Comparison of ENCODE assay signal across 8 cellular contexts in genomic region chr15:63277893-63278505, GRCh38. TPM values are rescaled to one million over a fixed set of nuclear protein-coding genes. Genes with fewer than 3 reads are reported as not detected.
DNase-seq lines count a peak whose midpoint lies in the region; ATAC-seq and TF ChIP-seq lines count a peak whose summit lies in the region.

No MANE protein-coding gene starts in this region.

- H2AFZ ChIP-seq in DND-41 (ENCODE audit: low read depth, low read length): peak overlapping the region; percentile 71

- H3K79me2 ChIP-seq in DND-41 (ENCODE audit: insufficient read depth, low read length): no peaks in the 10 kb centered on the region

- intact Hi-C loops in vagina (cut with DNase I): loop anchor here (5.0 kb wide), 1 partner anchor 86 kb away; no protein-coding TSS in a partner anchor

- H3K4me2 ChIP-seq in DND-41 (ENCODE audit: insufficient read depth, low read length): peak overlapping the region; percentile 58

- H3K4me1 ChIP-seq in DND-41 (ENCODE audit: insufficient read depth, low read length) (peaks cover 32% of the 10 kb centered on the region), mononuclear cell (ENCODE audit: insufficient read depth, low read length) (peaks cover 39% of the 10 kb centered on the region), vagina (peaks cover 9% of the 10 kb centered on the region)

- ATAC-seq in DND-41 (ENCODE audit: insufficient read depth, low read depth): no peak
- ATAC-seq in HG03521 (IDR thresholded peaks at IDR 0.05; ENCODE audit: unreplicated experiment): no peak

- H3K9me3 ChIP-seq in DND-41 (ENCODE audit: insufficient read depth, low read length, severe bottlenecking) (no peaks in the 10 kb centered on the region), mononuclear cell (ENCODE audit: low read depth, low read length) (no peaks in the 10 kb centered on the region), vagina (no peaks in the 10 kb centered on the region)

- H3K4me3 ChIP-seq in DND-41 (ENCODE audit: low read depth in 1 of 2, low read length in 2 of 2): peak overlapping the region; percentile 42 to 67; a peak in 3 of 4 replicates
- H3K4me3 ChIP-seq in Jurkat, Clone E6-1 (ENCODE audit: low read length): peak overlapping the region; percentile 65
- peak overlapping the region; percentile 81 for H3K4me3 ChIP-seq in choroid plexus epithelial cell (ENCODE audit: low read depth, low read length)
- peak overlapping the region; percentile 90 for H3K4me3 ChIP-seq in mononuclear cell (ENCODE audit: low read length)
- H3K4me3 ChIP-seq in vagina: peak overlapping the region; percentile 73 to 92

- TF ChIP-seq CTCF in DND-41 (IDR thresholded peaks at IDR 0.05; ENCODE audit: borderline replicate concordance, extremely low read depth, low read length, poor library complexity, severe bottlenecking) (no peak), choroid plexus epithelial cell (conservative IDR thresholded peaks at IDR 0.05; ENCODE audit: low read depth, low read length) (no peak), vagina (IDR thresholded peaks at IDR 0.05) (no peak)

- peak overlapping the region; percentile 70 for H3K27ac ChIP-seq in DND-41 (ENCODE audit: low read length)
- peak overlapping the region; percentile 94 for H3K27ac ChIP-seq in vagina

- peaks cover 3% of the 10 kb centered on the region for H3K36me3 ChIP-seq in DND-41 (ENCODE audit: insufficient read depth, low read length)
- H3K36me3 ChIP-seq in vagina: no peaks in the 10 kb centered on the region

- no peak for DNase-seq in DND-41
- DNase-seq in Jurkat, Clone E6-1 (ENCODE audit: low read depth, low spot score): no peak
- DNase-seq in choroid plexus epithelial cell (ENCODE audit: low read depth): peak; percentile 35
- DNase-seq in vagina (ENCODE audit: extremely low spot score in 2 of 2): no peak
- no peak for DNase-seq in islet precursor cell
- no peak for DNase-seq in activated CD4-positive, CD25-positive, alpha-beta regulatory T cell treated with anti-CD3 and anti-CD28 coated beads, Interleukin-2, amount 50 U/mL, for 72 hours

- no peaks in the 10 kb centered on the region for H3K27me3 ChIP-seq in DND-41 (ENCODE audit: insufficient read depth, low read length, poor library complexity)
- no peaks in the 10 kb centered on the region for H3K27me3 ChIP-seq in mononuclear cell (ENCODE audit: insufficient read depth, low read length)
- H3K27me3 ChIP-seq in vagina: no peaks in the 10 kb centered on the region

- peak overlapping the region; percentile 56 for H3K9ac ChIP-seq in DND-41 (ENCODE audit: low read depth, low read length)

- no peak for TF ChIP-seq POLR2A in vagina (IDR thresholded peaks at IDR 0.05)

- no peaks in the 10 kb centered on the region for H4K20me1 ChIP-seq in DND-41 (ENCODE audit: insufficient read depth, low read length)

RNA-seq across cellular contexts. Expression of gene APH1B, which starts 0.6 kb away (rescaled TPM):
- 11.8 TPM for polyA plus RNA-seq in Jurkat, Clone E6-1 (2012; ENCODE audit: insufficient read depth, insufficient read length)
- 13.0 TPM for total RNA-seq in mononuclear cell
- total RNA-seq in vagina: 22.8 TPM
